In the genomic region with DNA sequence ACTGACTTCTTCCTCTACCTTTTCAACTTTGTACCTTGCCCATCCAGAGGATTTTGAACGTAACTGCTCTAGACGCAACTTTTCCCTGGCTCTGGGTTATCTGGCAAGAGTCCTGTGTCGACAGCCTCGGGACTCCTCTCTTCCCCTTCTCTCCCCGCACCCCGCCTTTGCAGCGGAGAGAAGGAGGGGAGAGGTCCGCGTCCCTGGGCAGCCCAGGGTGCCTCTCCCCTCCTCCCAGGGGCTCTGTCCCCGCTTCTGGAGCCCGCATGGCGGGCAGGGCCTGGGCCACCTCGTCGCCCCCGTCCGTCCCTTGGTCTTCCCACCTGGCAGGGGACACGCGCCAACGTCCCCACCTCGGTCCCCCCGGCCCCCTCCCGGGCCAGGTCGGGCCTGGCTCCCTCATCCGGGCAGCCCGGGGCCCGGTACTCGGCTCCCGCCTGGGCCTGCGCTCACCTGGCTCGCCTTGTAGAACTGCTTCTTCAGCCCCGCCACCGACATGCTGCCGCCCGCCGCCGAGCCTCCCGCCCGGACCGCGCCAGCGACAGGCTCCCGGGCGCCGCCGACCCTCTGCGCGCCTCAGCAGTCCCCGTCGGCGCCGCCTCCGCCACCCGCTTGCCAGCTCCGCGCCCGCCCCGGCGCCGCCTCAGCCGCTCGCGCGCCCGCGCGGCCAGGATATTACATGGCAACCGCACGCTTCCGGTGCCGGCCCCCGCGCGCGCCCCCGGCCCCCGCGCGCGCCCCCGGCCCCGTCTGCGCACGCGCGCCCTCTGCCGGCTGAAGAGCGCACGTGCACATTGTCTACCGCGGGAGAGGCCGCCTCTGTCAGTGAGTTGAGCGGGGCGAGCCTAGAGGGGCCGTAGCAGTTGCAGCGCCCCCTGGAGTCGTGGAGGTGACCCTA, we compare ENCODE assay signal across 8 cellular contexts. TPM values are rescaled to one million over a fixed set of nuclear protein-coding genes. Genes with fewer than 3 reads are reported as not detected.
DNase-seq lines count a peak whose midpoint lies in the region; ATAC-seq, FAIRE-seq and TF ChIP-seq lines count a peak whose summit lies in the region.

TSS of gene SH3GL1 (minus strand) at position 677 of the 898 bp plus-strand sequence. CDS start at position 498, 179 bp downstream.

- FAIRE-seq in keratinocyte (lab: Jason Lieb, UNC), result no peak

- H3K4me1 ChIP-seq in keratinocyte (ENCODE audit: control insufficient read depth, extremely low read depth, insufficient read depth, low read length), result peaks cover 15% of the 10 kb centered on the region

- DNase-seq in AG09319 (ENCODE audit: extremely low read depth, low read depth) (peak; percentile 79), NCI-H226 (peak; percentile 66), keratinocyte (ENCODE audit: low read depth, low spot score) (no peak)
- peak; percentile 84 to 87 (median 86) for DNase-seq in activated CD4-positive, CD25-positive, alpha-beta regulatory T cell (lab: John Stamatoyannopoulos, UW)
- peak; percentile 90 for DNase-seq in central memory CD4-positive, alpha-beta T cell
- DNase-seq in stimulated activated CD4-positive, alpha-beta T cell treated with anti-CD3 and anti-CD28 coated beads, Interleukin-15, amount 100 ng/mL, for 1 hour (ENCODE audit: low read depth in 1 of 2, low spot score in 1 of 2), result peak; percentile 84 to 90

- no peaks in the 10 kb centered on the region for H4K20me1 ChIP-seq in keratinocyte (ENCODE audit: control insufficient read depth, extremely low read depth, insufficient read depth, low read length)

- H3K9me3 ChIP-seq in keratinocyte (ENCODE audit: control insufficient read depth, low read depth, low read length), result no peaks in the 10 kb centered on the region

- TF ChIP-seq CTCF in AG09319 (IDR thresholded peaks at IDR 0.05; ENCODE audit: low read depth, low read length), result peak; percentile 89
- TF ChIP-seq CTCF in keratinocyte (optimal IDR thresholded peaks at IDR 0.05 in 1 of 3, IDR thresholded peaks at IDR 0.05 in 1 of 3, conservative IDR thresholded peaks at IDR 0.05 in 1 of 3; ENCODE audit: extremely low read depth in 1 of 3, insufficient read depth in 2 of 3, low read length in 3 of 3), result peak; percentile 91 to 99 (median 96)

- H2AFZ ChIP-seq in keratinocyte (ENCODE audit: control insufficient read depth, low read length), result peak within 1 kb of the TSS; percentile 16

- H3K4me2 ChIP-seq in keratinocyte (ENCODE audit: control insufficient read depth, extremely low read depth, insufficient read depth, low read depth, low read length), result peak within 1 kb of the TSS; percentile 92

- peaks cover 75% of the 10 kb centered on the region for H3K79me2 ChIP-seq in keratinocyte (ENCODE audit: control insufficient read depth, insufficient read depth, low read length)

- peak within 1 kb of the TSS; percentile 91 for H3K27ac ChIP-seq in keratinocyte (ENCODE audit: control insufficient read depth, insufficient read depth, low read length)

- no peaks in the 10 kb centered on the region for H3K9me1 ChIP-seq in keratinocyte (ENCODE audit: control insufficient read depth, extremely low read depth, insufficient read depth, low read length)

- H3K27me3 ChIP-seq in keratinocyte (ENCODE audit: control insufficient read depth, extremely low read depth, insufficient read depth, low read length), result no peaks in the 10 kb centered on the region

- dilution Hi-C loops in keratinocyte (cut with MboI; ENCODE audit: extremely low pct_ligation_motif_present, low sequenced_read_pairs), result no loop called here

- ATAC-seq in GM19023 (IDR thresholded peaks at IDR 0.05; ENCODE audit: unreplicated experiment), result peak; percentile 51
- peak; percentile 61 for ATAC-seq in HG03196 (IDR thresholded peaks at IDR 0.05; ENCODE audit: unreplicated experiment)

- peak within 1 kb of the TSS; percentile 68 to 100 (median 98) for H3K4me3 ChIP-seq in keratinocyte (ENCODE audit: control insufficient read depth in 2 of 3, extremely low read depth in 1 of 3, insufficient read depth in 2 of 3, low read depth in 1 of 3, low read length in 3 of 3)

- peak within 1 kb of the TSS; percentile 89 for H3K9ac ChIP-seq in keratinocyte (ENCODE audit: control insufficient read depth, extremely low read depth, insufficient read depth, low read length)

- peaks cover 1 to 20% of the 10 kb centered on the region in 2 experiments for H3K36me3 ChIP-seq in keratinocyte (ENCODE audit: control insufficient read depth in 2 of 2, extremely low read depth in 1 of 2, insufficient read depth in 2 of 2, low read length in 2 of 2)

RNA-seq across cellular contexts. Expression of gene SH3GL1, which starts in this region (rescaled TPM):
- polyA plus RNA-seq in keratinocyte, result 47.4 to 61.0 TPM (median 52.7 TPM) in 3 replicates
- polyA plus RNA-seq in keratinocyte (2011; ENCODE audit: low read depth), result 51.2 TPM
- 43.2 and 91.3 TPM in 2 replicates for polyA plus RNA-seq in keratinocyte (2011; cell fraction: cytosol; rRNA removed)
- polyA plus RNA-seq in keratinocyte (2011; cell fraction: nucleus; rRNA removed), result 46.9 and 63.8 TPM in 2 replicates
- 82.6 and 89.6 TPM in 2 replicates for polyA plus RNA-seq in keratinocyte (2012; ENCODE audit: low replicate concordance)
- 27.5 to 75.2 TPM (median 36.8 TPM) in 3 replicates for polyA minus RNA-seq in keratinocyte
- 106 TPM for polyA minus RNA-seq in keratinocyte (2011; cell fraction: cytosol; rRNA and poly(A)+ RNA removed)
- 26.8 and 27.0 TPM in 2 replicates for polyA minus RNA-seq in keratinocyte (2011; cell fraction: nucleus; rRNA and poly(A)+ RNA removed)
